Comparison of ENCODE assay signal across 27 cellular contexts in the genomic region with DNA sequence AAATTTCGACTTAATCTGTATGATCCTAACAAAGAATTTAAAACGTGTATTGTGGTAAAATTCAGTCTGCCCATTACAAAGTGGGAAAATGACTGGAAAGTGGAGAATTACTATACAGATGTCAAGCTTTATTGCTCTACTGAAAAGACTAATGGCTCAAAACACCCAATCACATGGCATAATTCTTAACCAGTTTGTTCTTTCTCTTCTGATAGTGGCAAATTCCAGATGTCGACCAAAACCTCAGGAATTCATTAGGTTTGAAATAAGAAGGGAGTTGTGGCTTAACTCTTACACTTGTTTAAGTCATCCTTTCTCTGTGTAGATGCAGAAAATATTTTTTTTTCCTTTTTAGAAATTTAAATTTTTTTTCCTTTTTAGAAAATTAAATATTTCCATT.
"Had no signal": no experiment of that assay in that cellular context is flagged by ENCODE, and none has a peak within 500 bp of the region (broad histone marks: within the 10 kb centered on the region; RNA-seq: fewer than 3 reads in every experiment).

No MANE protein-coding gene starts in this region.

- H3K4me3 ChIP-seq: left ventricle myocardium inferior, mucosa of descending colon, pancreas, psoas muscle, right atrium auricular region, right lobe of liver, smooth muscle cell, testis, thyroid gland, transverse colon, upper lobe of left lung, vagina had no signal

- ATAC-seq: mucosa of descending colon; naive thymus-derived CD4-positive, alpha-beta T cell; natural killer cell treated with Interleukin-12 subunit alpha and Interleukin-12 subunit beta and Interleukin-15 and Interleukin-18, amount 100 ng/mL, for 72 hours; pancreas; psoas muscle; right lobe of liver; stimulated activated memory B cell treated with anti-CD40 and anti-IgM and Interleukin-4, amounts not matched to agents 10 μg/mL and 1 μg/mL and 100 μg/mL, for 72 hours; stimulated activated naive CD8-positive, alpha-beta T cell treated with anti-CD3 and anti-CD28 coated beads, Interleukin-15, amount 100 ng/mL, for 72 hours had no signal

- H3K9me3 ChIP-seq: left ventricle myocardium inferior, mucosa of descending colon, pancreas, psoas muscle, right atrium auricular region, right lobe of liver, testis, thyroid gland, upper lobe of left lung, vagina had no signal

- H3K36me3 ChIP-seq: left ventricle myocardium inferior, pancreas, right atrium auricular region, right lobe of liver, thyroid gland, transverse colon, upper lobe of left lung, vagina had no signal

- H3K4me1 ChIP-seq: left ventricle myocardium inferior, pancreas, psoas muscle, right atrium auricular region, right lobe of liver, testis, thyroid gland, transverse colon, upper lobe of left lung, vagina had no signal

- DNase-seq: hypothalamus; immature natural killer cell; kidney; left ventricle myocardium inferior; midbrain; mucosa of descending colon; naive thymus-derived CD4-positive, alpha-beta T cell; nucleus accumbens; pancreas; posterior cingulate gyrus; psoas muscle; right lobe of liver; stimulated activated CD4-positive, alpha-beta T cell treated with anti-CD3 and anti-CD28 coated beads, Interleukin-1b, Interleukin-23, amount 100 ng/mL, for 48 hours; stimulated activated CD4-positive, alpha-beta T cell treated with anti-CD3 and anti-CD28 coated beads, Interleukin-2, amount 100 ng/mL, for 48 hours; stimulated activated CD4-positive, alpha-beta T cell treated with anti-CD3 and anti-CD28 coated beads, Interleukin-4, amount 100 ng/mL, for 4 hours; stimulated activated CD8-positive, alpha-beta memory T cell treated with anti-CD3 and anti-CD28 coated beads, Interleukin-4, amount 100 ng/mL, for 48 hours; stimulated activated naive CD4-positive, alpha-beta T cell treated with Interleukin-2 at 50 U/mL for 16 hours; stimulated activated naive CD8-positive, alpha-beta T cell treated with anti-CD3 and anti-CD28 coated beads, Interleukin-15, amount 100 ng/mL, for 72 hours; testis; thyroid gland; transverse colon; upper lobe of left lung had no signal

- H3K27ac ChIP-seq: left ventricle myocardium inferior, pancreas, psoas muscle, right atrium auricular region, right lobe of liver, testis, thyroid gland, transverse colon, upper lobe of left lung, vagina had no signal

- H3K27me3 ChIP-seq: pancreas, right atrium auricular region, right lobe of liver, testis, thyroid gland, transverse colon, upper lobe of left lung, vagina had no signal

- H3K4me2 ChIP-seq: smooth muscle cell had no signal
